8 cellular contexts compared by ENCODE assay signal in genomic region chr20:63699466-63700198, GRCh38. TPM values are rescaled to one million over a fixed set of nuclear protein-coding genes. Genes with fewer than 3 reads are reported as not detected.
A peak's percentile ranks its signal among the peaks of the same experiment; 100 is the strongest.
DNase-seq lines count a peak whose midpoint lies in the region; ATAC-seq and TF ChIP-seq lines count a peak whose summit lies in the region.
"Had no signal": no experiment of that assay in that cellular context is flagged by ENCODE, and none has a peak within 500 bp of the region (broad histone marks: within the 10 kb centered on the region; RNA-seq: fewer than 3 reads in every experiment).

No MANE protein-coding gene starts in this region.

- peak overlapping the region; percentile 63 for H3K27ac ChIP-seq in HUES64 (ENCODE audit: low read depth, low read length)
- H3K27ac ChIP-seq in right atrium auricular region = peak overlapping the region; percentile 56 to 63
- peak overlapping the region; percentile 57 for H3K27ac ChIP-seq in subcutaneous abdominal adipose tissue (ENCODE audit: low read depth, low read length)

- H3K9ac ChIP-seq in HUES64 (ENCODE audit: low read depth, low read length) (no peak overlapping the region), subcutaneous abdominal adipose tissue (ENCODE audit: low read length in 5 of 5) (peak overlapping the region in 1 of 5 donors; percentile 68)

- H3K36me3 ChIP-seq in HUES64 (ENCODE audit: insufficient read depth, low read length) (peaks cover 7% of the 10 kb centered on the region), right atrium auricular region (peaks cover 20% of the 10 kb centered on the region), subcutaneous abdominal adipose tissue (ENCODE audit: control insufficient read depth in 5 of 5, insufficient read depth in 5 of 5, low read length in 5 of 5) (peaks cover 0 to 40% (median 13%) of the 10 kb centered on the region in 5 donors)

- no peak for ATAC-seq in activated naive CD4-positive, alpha-beta T cell treated with anti-CD3 and anti-CD28 coated beads, Interleukin-2, amount 50 U/mL, for 72 hours
- no peak for ATAC-seq in GM18502 (IDR thresholded peaks at IDR 0.05; ENCODE audit: poor library complexity, unreplicated experiment)
- no peak for ATAC-seq in HG03378 (IDR thresholded peaks at IDR 0.05; ENCODE audit: unreplicated experiment)

- H3K4me1 ChIP-seq in HUES64 (ENCODE audit: insufficient read depth, low read length) (peaks cover 8% of the 10 kb centered on the region), right atrium auricular region (peaks cover 0 to 52% of the 10 kb centered on the region in 2 donors), subcutaneous abdominal adipose tissue (ENCODE audit: control insufficient read depth in 5 of 5, insufficient read depth in 5 of 5, low read length in 5 of 5) (peaks cover 0 to 51% (median 43%) of the 10 kb centered on the region in 5 donors)

- H3K9me3 ChIP-seq in HUES64 (ENCODE audit: insufficient read depth, low read depth, low read length) = no peaks in the 10 kb centered on the region
- H3K9me3 ChIP-seq in right atrium auricular region = no peaks in the 10 kb centered on the region
- no peaks in the 10 kb centered on the region for H3K9me3 ChIP-seq in subcutaneous abdominal adipose tissue (ENCODE audit: control insufficient read depth in 5 of 5, low read length in 5 of 5)

- WGBS in HUES64 = 83% methylated on average over 24 of the region's 24 CpGs

- no peaks in the 10 kb centered on the region for H3K27me3 ChIP-seq in HUES64 (ENCODE audit: insufficient read depth, low read length)
- H3K27me3 ChIP-seq in right atrium auricular region = no peaks in the 10 kb centered on the region
- no peaks in the 10 kb centered on the region for H3K27me3 ChIP-seq in subcutaneous abdominal adipose tissue (ENCODE audit: control insufficient read depth in 5 of 5, insufficient read depth in 4 of 5, low read length in 5 of 5)

- H3K9me3 Mint-ChIP-seq in activated naive CD4-positive, alpha-beta T cell treated with anti-CD3 and anti-CD28 coated beads, Interleukin-2, amount 50 U/mL, for 72 hours = no peaks in the 10 kb centered on the region
- H3K9me3 Mint-ChIP-seq: activated B cell treated with CpG ODN at 0.5 μM for 24 hours had no signal

- no peak overlapping the region for H3K4me3 ChIP-seq in HUES64 (ENCODE audit: low read length)
- H3K4me3 ChIP-seq in right atrium auricular region = no peak overlapping the region
- H3K4me3 ChIP-seq in subcutaneous abdominal adipose tissue (ENCODE audit: low read depth in 1 of 5, low read length in 5 of 5) = no peak overlapping the region

- no peak for DNase-seq in activated naive CD4-positive, alpha-beta T cell treated with anti-CD3 and anti-CD28 coated beads, Interleukin-2, amount 50 U/mL, for 72 hours (ENCODE audit: low spot score in 2 of 2)
- DNase-seq in right atrium auricular region (ENCODE audit: low spot score) = no peak
- no peak for DNase-seq in DMS79 (lab: John Stamatoyannopoulos, UW)
- DNase-seq: activated B cell treated with CpG ODN at 0.5 μM for 24 hours had no signal

- H3K27ac Mint-ChIP-seq in activated naive CD4-positive, alpha-beta T cell treated with anti-CD3 and anti-CD28 coated beads, Interleukin-2, amount 50 U/mL, for 72 hours = peak overlapping the region; percentile 38 to 89
- H3K27ac Mint-ChIP-seq: activated B cell treated with CpG ODN at 0.5 μM for 24 hours had no signal

- TF ChIP-seq CTCF in right atrium auricular region (IDR thresholded peaks at IDR 0.05) = no peak

- no peaks in the 10 kb centered on the region for H3K36me3 Mint-ChIP-seq in activated naive CD4-positive, alpha-beta T cell treated with anti-CD3 and anti-CD28 coated beads, Interleukin-2, amount 50 U/mL, for 72 hours

RNA-seq across cellular contexts. Expression of gene TNFRSF6B, which starts 3.2 kb away (rescaled TPM):
- 1.1 TPM for polyA plus RNA-seq in HUES64 (2013, experiment 1 of 2)
- polyA plus RNA-seq in HUES64 (2013, experiment 2 of 2) = 1.2 TPM
- not detected for total RNA-seq in activated naive CD4-positive, alpha-beta T cell treated with anti-CD3 and anti-CD28 coated beads, Interleukin-2, amount 50 U/mL, for 72 hours
- total RNA-seq in right atrium auricular region = 1 to 10 TPM; 1.2 to 3.8 TPM
- total RNA-seq: activated B cell treated with CpG ODN at 0.5 μM for 24 hours had no signal

RNA-seq across cellular contexts. Expression of gene ARFRP1, which starts 8.1 kb away (rescaled TPM):
- polyA plus RNA-seq in HUES64 (2013, experiment 1 of 2) = 14.0 TPM
- 12.9 TPM for polyA plus RNA-seq in HUES64 (2013, experiment 2 of 2)
- total RNA-seq in activated naive CD4-positive, alpha-beta T cell treated with anti-CD3 and anti-CD28 coated beads, Interleukin-2, amount 50 U/mL, for 72 hours = 10 to 100 TPM; 36.1 to 53.4 TPM
- 10 to 100 TPM; 33.5 to 39.4 TPM for total RNA-seq in right atrium auricular region

RNA-seq across cellular contexts. Expression of gene ZGPAT, which starts 8.2 kb away (rescaled TPM):
- polyA plus RNA-seq in HUES64 (2013, experiment 1 of 2) = 16.8 TPM
- polyA plus RNA-seq in HUES64 (2013, experiment 2 of 2) = 16.4 TPM
- 10 to 100 TPM; 12.5 to 24.0 TPM for total RNA-seq in activated naive CD4-positive, alpha-beta T cell treated with anti-CD3 and anti-CD28 coated beads, Interleukin-2, amount 50 U/mL, for 72 hours
- 10 to 100 TPM; 11.9 to 15.1 TPM for total RNA-seq in right atrium auricular region

RNA-seq across cellular contexts. Expression of gene LIME1, which starts 36.8 kb away (rescaled TPM):
- 4.9 TPM for polyA plus RNA-seq in HUES64 (2013, experiment 1 of 2)
- polyA plus RNA-seq in HUES64 (2013, experiment 2 of 2) = 3.9 TPM
- 10 to 100 TPM in 1 of 2 donors, 1 to 10 TPM in 1; 6.3 to 18.2 TPM for total RNA-seq in activated naive CD4-positive, alpha-beta T cell treated with anti-CD3 and anti-CD28 coated beads, Interleukin-2, amount 50 U/mL, for 72 hours
- 1 to 10 TPM; 2.4 to 2.5 TPM for total RNA-seq in right atrium auricular region

RNA-seq across cellular contexts. Expression of gene SLC2A4RG, which starts 39.9 kb away (rescaled TPM):
- polyA plus RNA-seq in HUES64 (2013, experiment 1 of 2) = 26.3 TPM
- 34.2 TPM for polyA plus RNA-seq in HUES64 (2013, experiment 2 of 2)
- total RNA-seq in activated naive CD4-positive, alpha-beta T cell treated with anti-CD3 and anti-CD28 coated beads, Interleukin-2, amount 50 U/mL, for 72 hours = 10 to 100 TPM; 24.7 to 37.2 TPM
- total RNA-seq in right atrium auricular region = 10 to 100 TPM; 30.1 to 30.7 TPM
